26 cellular contexts compared by ENCODE assay signal in genomic region chr6:93592417-93592816, GRCh38.
"Had no signal": no experiment of that assay in that cellular context is flagged by ENCODE, and none has a peak within 500 bp of the region (broad histone marks: within the 10 kb centered on the region; RNA-seq: fewer than 3 reads in every experiment).

No MANE protein-coding gene starts in this region.

- H3K4me1 ChIP-seq: stomach, suprapubic skin, testis, thyroid gland, tibial artery, tibial nerve, transverse colon, upper lobe of left lung, upper lobe of right lung, uterus, vagina had no signal

- H3K36me3 ChIP-seq: stomach, suprapubic skin, thoracic aorta, thyroid gland, tibial artery, tibial nerve, transverse colon, upper lobe of left lung, upper lobe of right lung, uterus, vagina had no signal

- H3K27me3 ChIP-seq: stomach, suprapubic skin, testis, thyroid gland, tibial artery, tibial nerve, transverse colon, upper lobe of left lung, upper lobe of right lung, uterus, vagina had no signal

- H3K4me3 ChIP-seq: stomach, suprapubic skin, testis, thoracic aorta, thyroid gland, tibial artery, tibial nerve, transverse colon, upper lobe of left lung, upper lobe of right lung, uterus, vagina had no signal

- DNase-seq: stimulated activated CD4-positive, alpha-beta T cell treated with anti-CD3 and anti-CD28 coated beads, Interleukin-2, amount 100 ng/mL, for 48 hours; stimulated activated CD4-positive, alpha-beta T cell treated with anti-CD3 and anti-CD28 coated beads, Interleukin-4, amount 100 ng/mL, for 1 hour; stimulated activated CD4-positive, alpha-beta T cell treated with anti-CD3 and anti-CD28 coated beads, Interleukin-4, amount 100 ng/mL, for 24 hours; stimulated activated CD4-positive, alpha-beta T cell treated with anti-CD3 and anti-CD28 coated beads, Interleukin-4, amount 100 ng/mL, for 4 hours; stimulated activated CD8-positive, alpha-beta memory T cell treated with anti-CD3 and anti-CD28 coated beads, Interleukin-4, amount 100 ng/mL, for 48 hours; stimulated activated naive B cell treated with anti-CD40 and anti-IgM and Interleukin-4, amounts not matched to agents 10 μg/mL and 1 μg/mL and 100 μg/mL, for 72 hours; stimulated activated naive CD4-positive, alpha-beta T cell; stimulated activated naive CD4-positive, alpha-beta T cell treated with Interleukin-2 at 50 U/mL for 16 hours; stimulated activated naive CD8-positive, alpha-beta T cell treated with anti-CD3 and anti-CD28 coated beads, Interleukin-15, amount 100 ng/mL, for 72 hours; stimulated activated naive CD8-positive, alpha-beta T cell treated with anti-CD3 and anti-CD28 coated beads, Interleukin-15, Interleukin-2, amounts not matched to agents 100 U/mL and 50 U/mL, for 24 hours; stomach; substantia nigra; testis; thyroid gland; tibial artery; transverse colon; trophoblast cell; upper lobe of left lung; upper lobe of right lung; uterus had no signal

- ATAC-seq: stimulated activated effector memory CD8-positive, alpha-beta T cell treated with anti-CD3 and anti-CD28 coated beads, Interleukin-12 subunit alpha, Interleukin-12 subunit beta, amount 100 ng/mL, for 72 hours; stimulated activated memory B cell treated with anti-CD40 and anti-IgM and Interleukin-4, amounts not matched to agents 10 μg/mL and 1 μg/mL and 100 μg/mL, for 72 hours; stimulated activated naive B cell treated with anti-CD40 and anti-IgM and Interleukin-4, amounts not matched to agents 10 μg/mL and 1 μg/mL and 100 μg/mL, for 72 hours; stimulated activated naive CD8-positive, alpha-beta T cell treated with anti-CD3 and anti-CD28 coated beads, Interleukin-15, amount 100 ng/mL, for 72 hours; stimulated activated naive CD8-positive, alpha-beta T cell treated with anti-CD3 and anti-CD28 coated beads, Interleukin-15, Interleukin-2, amounts not matched to agents 100 U/mL and 50 U/mL, for 24 hours; upper lobe of right lung had no signal

- H3K9me3 ChIP-seq: stomach, testis, thoracic aorta, thyroid gland, tibial artery, transverse colon, upper lobe of left lung, upper lobe of right lung, uterus, vagina had no signal

- H3K27ac ChIP-seq: stomach, suprapubic skin, testis, thoracic aorta, thyroid gland, tibial artery, tibial nerve, transverse colon, upper lobe of left lung, upper lobe of right lung, uterus, vagina had no signal
